Comparison of ENCODE assay signal across 8 cellular contexts in genomic region chr2:222693837-222694236, GRCh38. TPM values are rescaled to one million over a fixed set of nuclear protein-coding genes. Genes with fewer than 3 reads are reported as not detected.
DNase-seq lines count a peak whose midpoint lies in the region; ATAC-seq, FAIRE-seq and TF ChIP-seq lines count a peak whose summit lies in the region.

No MANE protein-coding gene starts in this region.

- TF ChIP-seq CTCF in fibroblast of the aortic adventitia (IDR thresholded peaks at IDR 0.05; ENCODE audit: insufficient read depth, low read length) = no peak

- ATAC-seq in GM21825 (IDR thresholded peaks at IDR 0.05; ENCODE audit: unreplicated experiment) = peak; percentile 56
- no peak for ATAC-seq in HG03045 (IDR thresholded peaks at IDR 0.05; ENCODE audit: unreplicated experiment)

- no peak overlapping the region for H3K4me3 ChIP-seq in fibroblast of the aortic adventitia (ENCODE audit: low read depth, low read length)

- DNase-seq in NCI-H146 treated with DMSO at 0.1 percent for 48 hours (lab: John Stamatoyannopoulos, UW; ENCODE audit: unreplicated experiment) (peak; percentile 1), fibroblast of the aortic adventitia (ENCODE audit: low read depth) (peak; percentile 29), NCI-H1105 (lab: John Stamatoyannopoulos, UW) (no peak), inferior parietal cortex (ENCODE audit: extremely low spot score) (no peak)
- DNase-seq in stimulated activated CD8-positive, alpha-beta memory T cell treated with anti-CD3 and anti-CD28 coated beads, Interleukin-4, amount 100 ng/mL, for 48 hours = no peak

- FAIRE-seq in G401.6 (lab: Jason Lieb, UNC) = peak; percentile 63

RNA-seq across cellular contexts. Expression of gene MOGAT1, which starts 22.4 kb away (rescaled TPM):
- not detected in 2 replicates for total RNA-seq in fibroblast of the aortic adventitia (ENCODE audit: low replicate concordance)

RNA-seq across cellular contexts. Expression of gene FARSB, which starts 37.9 kb away (rescaled TPM):
- 6.5 and 34.3 TPM in 2 replicates for total RNA-seq in fibroblast of the aortic adventitia (ENCODE audit: low replicate concordance)

Comparison
In these comparisons a context has a peak if more than half of its experiments do, and no peak if none do; other contexts are left out.
1. DNase-seq: peak in NCI-H146 treated with DMSO at 0.1 percent for 48 hours (single experiment) and fibroblast of the aortic adventitia (single experiment); none in NCI-H1105 (single experiment), stimulated activated CD8-positive, alpha-beta memory T cell treated with anti-CD3 and anti-CD28 coated beads, Interleukin-4, amount 100 ng/mL, for 48 hours (single experiment) and inferior parietal cortex (single experiment).